8 cellular contexts compared by ENCODE assay signal in the genomic region with DNA sequence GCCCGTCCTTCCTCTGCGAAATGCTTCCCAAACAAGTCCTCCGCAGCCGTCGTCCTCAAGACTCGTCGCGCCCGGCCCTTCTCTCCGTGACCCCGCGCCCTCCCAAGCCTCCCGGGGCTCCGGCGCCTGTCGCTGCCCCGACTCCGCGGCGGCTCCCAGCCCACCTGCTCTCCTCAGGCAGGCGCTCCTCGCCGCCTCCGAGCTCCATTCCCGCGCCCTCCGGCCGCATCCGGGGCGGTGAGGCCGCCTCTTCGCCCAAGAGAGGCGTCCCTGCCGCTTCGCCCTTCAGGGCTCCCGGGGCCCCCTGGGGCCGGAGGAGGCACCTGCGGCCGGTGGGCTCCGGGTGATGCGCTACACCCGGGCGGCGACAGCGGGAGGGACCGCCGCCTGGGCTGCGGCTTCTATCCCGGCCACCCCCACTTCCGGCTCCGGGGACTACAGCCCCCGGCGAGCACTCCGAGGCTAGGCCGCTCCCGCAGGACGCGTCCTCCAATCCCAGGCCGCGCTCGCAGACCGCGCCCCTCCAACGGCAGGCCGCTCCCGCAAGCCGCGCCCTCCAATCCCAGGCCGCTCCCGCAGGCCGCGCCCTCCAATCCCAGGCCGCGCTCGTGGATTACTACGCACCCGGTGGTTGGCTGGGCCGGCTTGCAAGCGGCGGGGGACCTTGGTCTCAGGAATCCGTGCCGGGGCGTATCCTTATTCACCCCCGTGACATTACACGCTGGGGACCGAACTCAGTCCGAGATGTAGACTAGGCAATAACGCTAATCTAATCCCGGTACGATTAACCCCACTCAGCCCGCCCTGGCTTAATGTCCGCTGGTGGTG. TPM values are rescaled to one million over a fixed set of nuclear protein-coding genes. Genes with fewer than 3 reads are reported as not detected.
DNase-seq lines count a peak whose midpoint lies in the region; ATAC-seq, FAIRE-seq and TF ChIP-seq lines count a peak whose summit lies in the region.

A gene (minus strand): TSS at position 414 of the 828 bp plus-strand sequence. CDS start 185 bp downstream, at position 229.

- H3K4me3 ChIP-seq in cardiac muscle cell (peak within 1 kb of the TSS; percentile 82), parathyroid adenoma (ENCODE audit: low read depth, low read length) (peak within 1 kb of the TSS; percentile 94), tibial artery (peak within 1 kb of the TSS; percentile 75 to 98)

- H3K27me3 Mint-ChIP-seq in activated naive CD8-positive, alpha-beta T cell treated with anti-CD3 and anti-CD28 coated beads, Interleukin-2, amount 50 U/mL, for 24 hours = no peaks in the 10 kb centered on the region

- H2AFZ ChIP-seq in parathyroid adenoma = peak within 1 kb of the TSS; percentile 90

- peaks cover 43% of the 10 kb centered on the region for H3K4me1 Mint-ChIP-seq in activated naive CD8-positive, alpha-beta T cell treated with anti-CD3 and anti-CD28 coated beads, Interleukin-2, amount 50 U/mL, for 24 hours

- FAIRE-seq in GM12891 (lab: Jason Lieb, UNC) = peak; percentile 96

- TF ChIP-seq CTCF in cardiac muscle cell (IDR thresholded peaks at IDR 0.05; ENCODE audit: low read depth, low read length) = no peak
- no peak for TF ChIP-seq CTCF in parathyroid adenoma (IDR thresholded peaks at IDR 0.05)
- no peak for TF ChIP-seq CTCF in tibial artery (IDR thresholded peaks at IDR 0.05)

- H3K9me3 ChIP-seq in cardiac muscle cell (ENCODE audit: low read depth) (no peaks in the 10 kb centered on the region), parathyroid adenoma (ENCODE audit: control insufficient read depth, low read length) (no peaks in the 10 kb centered on the region), tibial artery (no peaks in the 10 kb centered on the region)

- peak; percentile 91 for ATAC-seq in HG02798 (IDR thresholded peaks at IDR 0.05; ENCODE audit: poor library complexity, unreplicated experiment)
- ATAC-seq in activated naive CD8-positive, alpha-beta T cell treated with anti-CD3 and anti-CD28 coated beads, Interleukin-2, amount 50 U/mL, for 24 hours = peak; percentile 97

- DNase-seq in GM12891 (ENCODE audit: insufficient read length, low spot score) = peak; percentile 79
- DNase-seq in NCI-H1436 (lab: John Stamatoyannopoulos, UW) = peak; percentile 98
- DNase-seq in SW480 (ENCODE audit: low spot score) = peak; percentile 96
- peak; percentile 95 for DNase-seq in activated naive CD8-positive, alpha-beta T cell treated with anti-CD3 and anti-CD28 coated beads, Interleukin-2, amount 50 U/mL, for 24 hours
- DNase-seq in cardiac muscle cell (ENCODE audit: low read depth in 1 of 2, low spot score in 1 of 2) = peak; percentile 96 to 97
- DNase-seq in tibial artery = peak; percentile 94 to 97

- peaks cover 27% of the 10 kb centered on the region for H3K79me2 ChIP-seq in parathyroid adenoma

- no peaks in the 10 kb centered on the region for H3K36me3 ChIP-seq in cardiac muscle cell
- H3K36me3 ChIP-seq in parathyroid adenoma (ENCODE audit: control insufficient read depth, insufficient read depth, low read length) = no peaks in the 10 kb centered on the region
- H3K36me3 ChIP-seq in tibial artery = no peaks in the 10 kb centered on the region

- H3K27me3 ChIP-seq in cardiac muscle cell (no peaks in the 10 kb centered on the region), parathyroid adenoma (ENCODE audit: control insufficient read depth, insufficient read depth, low read length) (no peaks in the 10 kb centered on the region), tibial artery (no peaks in the 10 kb centered on the region)

- H3K9me3 Mint-ChIP-seq in activated naive CD8-positive, alpha-beta T cell treated with anti-CD3 and anti-CD28 coated beads, Interleukin-2, amount 50 U/mL, for 24 hours = no peaks in the 10 kb centered on the region

- H3K27ac Mint-ChIP-seq in activated naive CD8-positive, alpha-beta T cell treated with anti-CD3 and anti-CD28 coated beads, Interleukin-2, amount 50 U/mL, for 24 hours = peak within 1 kb of the TSS; percentile 87

- peak within 1 kb of the TSS; percentile 92 for H3K4me3 Mint-ChIP-seq in activated naive CD8-positive, alpha-beta T cell treated with anti-CD3 and anti-CD28 coated beads, Interleukin-2, amount 50 U/mL, for 24 hours

- H3K4me2 ChIP-seq in parathyroid adenoma (ENCODE audit: low read length) = peak within 1 kb of the TSS; percentile 99

- H3K27ac ChIP-seq in cardiac muscle cell (peak within 1 kb of the TSS; percentile 84), parathyroid adenoma (peak within 1 kb of the TSS; percentile 67), tibial artery (peak within 1 kb of the TSS; percentile 83 to 88)

- TF ChIP-seq POLR2A in GM12891 (IDR thresholded peaks at IDR 0.05; ENCODE audit: low read depth, low read length) = peak; percentile 38; the same call in 1 of the 2 replicates

- peak within 1 kb of the TSS; percentile 56 for H3K9ac ChIP-seq in parathyroid adenoma

- H3K36me3 Mint-ChIP-seq in activated naive CD8-positive, alpha-beta T cell treated with anti-CD3 and anti-CD28 coated beads, Interleukin-2, amount 50 U/mL, for 24 hours (ENCODE audit: low read depth) = peaks cover 6% of the 10 kb centered on the region

- H3K4me1 ChIP-seq in cardiac muscle cell (ENCODE audit: low read depth) (peaks cover 7% of the 10 kb centered on the region), parathyroid adenoma (no peaks in the 10 kb centered on the region), tibial artery (peaks cover 0 to 23% (median 13%) of the 10 kb centered on the region in 4 donors)

- intact Hi-C loops in tibial artery (cut with DNase I; ENCODE audit: low total_unique reads) = no loop called here

TF ChIP-seq in GM12891, 5 proteins besides CTCF, POLR2A, EP300 and RAD21:
- TF ChIP-seq SPI1 (IDR thresholded peaks at IDR 0.05; ENCODE audit: low read depth, low read length) = 0 out of 2 replicates have a peak, but pooled peaks have one; percentile 25
- peak; percentile 57 for TF ChIP-seq POLR2AphosphoS5 (IDR thresholded peaks at IDR 0.05; ENCODE audit: low read depth, low read length)
- no peak; the same call in 1 of the 2 replicates for TF ChIP-seq POU2F2 (IDR thresholded peaks at IDR 0.05; ENCODE audit: low read depth, low read length)
- TF ChIP-seq TAF1 (IDR thresholded peaks at IDR 0.05; ENCODE audit: low read depth, low read length) = peak; percentile 39; the same call in 1 of the 2 replicates
- TF ChIP-seq PAX5 (IDR thresholded peaks at IDR 0.05; ENCODE audit: insufficient read depth, low read length, severe bottlenecking) = no peak

RNA-seq across cellular contexts. Expression of the gene that starts here (rescaled TPM):
- 29.4 TPM for polyA plus RNA-seq in GM12891 (2012; ENCODE audit: low read depth, missing spikeins)
- 32.2 and 46.2 TPM in 2 replicates for total RNA-seq in cardiac muscle cell
- polyA plus RNA-seq in cardiac muscle cell = 15.4 and 17.4 TPM in 2 replicates

Comparison
In these comparisons a context has a peak if more than half of its experiments do, and no peak if none do; other contexts are left out.
1. Peak in every context shown above with its lines: DNase-seq, ATAC-seq, H3K4me3 ChIP-seq and H3K27ac ChIP-seq.